1 cellular context compared by ENCODE assay signal in the genomic region with DNA sequence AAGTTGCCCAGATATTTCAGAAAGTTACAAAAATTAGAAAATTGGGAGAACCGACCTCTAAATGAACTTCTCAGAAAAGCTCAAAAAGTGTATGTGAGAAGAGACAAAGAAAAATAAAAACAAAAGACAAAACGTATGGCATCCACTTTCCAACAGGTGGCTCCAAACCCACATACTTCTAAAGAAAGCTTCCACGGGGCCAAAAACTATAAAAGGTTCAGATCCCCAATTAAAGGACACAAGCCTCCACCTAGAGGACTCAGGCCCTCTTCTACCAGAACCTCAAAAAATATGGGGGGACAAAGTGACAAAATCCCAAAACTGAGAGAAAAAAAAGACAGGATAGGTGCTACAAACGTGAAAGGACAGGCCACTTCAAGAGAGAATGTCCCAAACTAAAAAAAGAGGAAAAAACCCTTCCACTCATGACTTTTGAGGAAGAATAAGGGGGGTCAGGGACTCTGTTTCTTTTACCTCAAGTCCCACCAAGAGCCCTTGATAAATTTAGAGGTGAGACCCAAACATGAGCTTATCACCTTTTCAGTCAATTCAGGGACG.
TF ChIP-seq lines count a peak whose summit lies in the region.

No MANE protein-coding gene starts in this region.

TF ChIP-seq in HEK293T, 16 proteins besides CTCF, POLR2A, EP300 and RAD21 (continued from another document):
- TF ChIP-seq, protein P1, sequence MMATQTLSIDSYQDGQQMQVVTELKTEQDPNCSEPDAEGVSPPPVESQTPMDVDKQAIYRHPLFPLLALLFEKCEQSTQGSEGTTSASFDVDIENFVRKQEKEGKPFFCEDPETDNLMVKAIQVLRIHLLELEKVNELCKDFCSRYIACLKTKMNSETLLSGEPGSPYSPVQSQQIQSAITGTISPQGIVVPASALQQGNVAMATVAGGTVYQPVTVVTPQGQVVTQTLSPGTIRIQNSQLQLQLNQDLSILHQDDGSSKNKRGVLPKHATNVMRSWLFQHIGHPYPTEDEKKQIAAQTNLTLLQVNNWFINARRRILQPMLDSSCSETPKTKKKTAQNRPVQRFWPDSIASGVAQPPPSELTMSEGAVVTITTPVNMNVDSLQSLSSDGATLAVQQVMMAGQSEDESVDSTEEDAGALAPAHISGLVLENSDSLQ (IDR thresholded peaks at IDR 0.05), result no peak
